In the genomic region with DNA sequence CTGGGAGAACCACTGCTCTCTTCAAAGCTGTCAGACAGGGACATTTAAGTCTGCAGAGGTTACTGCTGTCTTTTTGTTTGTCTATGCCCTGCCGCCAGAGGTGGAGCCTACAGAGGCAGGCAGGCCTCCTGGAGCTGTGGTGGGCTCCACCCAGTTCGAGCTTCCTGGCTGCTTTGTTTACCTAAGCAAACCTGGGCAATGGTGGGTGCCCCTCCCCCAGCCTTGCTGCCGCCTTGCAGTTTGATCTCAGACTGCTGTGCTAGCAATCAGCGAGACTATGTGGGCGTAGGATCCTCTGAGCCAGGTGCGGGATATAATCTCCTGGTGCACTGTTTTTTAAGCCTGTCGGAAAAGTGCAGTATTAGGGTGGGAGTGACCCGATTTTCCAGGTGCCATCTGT, we compare ENCODE assay signal across 20 cellular contexts. TPM values are rescaled to one million over a fixed set of nuclear protein-coding genes. Genes with fewer than 3 reads are reported as not detected.
"Had no signal": no experiment of that assay in that cellular context is flagged by ENCODE, and none has a peak within 500 bp of the region (broad histone marks: within the 10 kb centered on the region; RNA-seq: fewer than 3 reads in every experiment).

No MANE protein-coding gene starts in this region.

RNA-seq across cellular contexts. Expression of gene NTMT2, which starts 32.6 kb away (rescaled TPM):
- total RNA-seq: activated naive CD4-positive, alpha-beta T cell treated with anti-CD3 and anti-CD28 coated beads for 36 hours; activated naive CD4-positive, alpha-beta T cell treated with anti-CD3 and anti-CD28 coated beads, Interleukin-2, amount 50 U/mL, for 72 hours; activated naive CD8-positive, alpha-beta T cell treated with anti-CD3 and anti-CD28 coated beads for 36 hours; activated naive CD8-positive, alpha-beta T cell treated with anti-CD3 and anti-CD28 coated beads, Interleukin-2, amount 10 ng/mL, durations not matched to agents 7 days and 5 days; activated T-cell treated with anti-CD3 and anti-CD28 coated beads, Interleukin-2, amount 50 U/mL, for 4 hours; activated T-cell treated with anti-CD3 and anti-CD28 coated beads, Interleukin-2, amount 50 U/mL, for 72 hours; activated T-helper 1 cell treated with anti-CD3 and anti-CD28 coated beads, Interleukin-12 subunit alpha, Interleukin-12 subunit beta, Interleukin-2, Interleukin-4 antibody, amounts not matched to agents 30 ng/mL and 10 ng/mL and 1 ng/mL, durations not matched to agents 14 hours and 24 hours and 36 hours; activated T-helper 17 cell treated with anti-CD3 and anti-CD28 coated beads, Interleukin-2, amount 50 U/mL, for 72 hours; activated T-helper 2 cell treated with anti-CD3 and anti-CD28 coated beads, Interferon-gamma antibody, Interleukin-2, Interleukin-4, amounts not matched to agents 10 μg/mL and 5 μg/mL and 100 μg/mL, durations not matched to agents 14 hours and 24 hours and 36 hours; adrenal gland; aorta; ascending aorta; astrocyte; body of pancreas; breast epithelium; bronchial epithelial cell; cardiac muscle cell; cerebellum; chondrocyte had no signal
- polyA plus RNA-seq: adipose tissue, adrenal gland, aorta had no signal
